Comparison of ENCODE assay signal across 8 cellular contexts in genomic region chr14:91873476-91874265, GRCh38. TPM values are rescaled to one million over a fixed set of nuclear protein-coding genes. Genes with fewer than 3 reads are reported as not detected.
DNase-seq lines count a peak whose midpoint lies in the region; ATAC-seq lines count a peak whose summit lies in the region.

No MANE protein-coding gene starts in this region.

- H3K9me3 Mint-ChIP-seq in CD4-positive, alpha-beta memory T cell = no peaks in the 10 kb centered on the region
- H3K9me3 Mint-ChIP-seq in activated CD8-positive, alpha-beta T cell treated with anti-CD3 and anti-CD28 coated beads, Interleukin-2, amount 10 ng/mL, durations not matched to agents 7 days and 5 days (ENCODE audit: insufficient read depth) = no peaks in the 10 kb centered on the region
- H3K9me3 Mint-ChIP-seq in immature natural killer cell = no peaks in the 10 kb centered on the region

- POLR2A ChIA-PET in CD4-positive, alpha-beta memory T cell (lab: Charles Lee; ENCODE audit: partially characterized antibody) = interaction anchor here (0.9 to 4.9 kb wide), 24 partner anchors 7 to 630 kb away, joined by 3 to 193 read pairs (median 5); partner anchors contain the start of genes PPP4R3A, TC2N and TRIP11
- POLR2A ChIA-PET in activated CD8-positive, alpha-beta T cell treated with anti-CD3 and anti-CD28 coated beads, Interleukin-2, amount 10 ng/mL, durations not matched to agents 7 days and 5 days (lab: Charles Lee) = interaction anchor here (0.9 to 2.2 kb wide), 6 partner anchors 9 to 25 kb away, joined by 3 to 8 read pairs (median 4); no protein-coding TSS in a partner anchor

- peak; percentile 88 to 94 (median 88) for DNase-seq in CD4-positive, alpha-beta memory T cell
- peak; percentile 91 for DNase-seq in activated CD8-positive, alpha-beta T cell treated with anti-CD3 and anti-CD28 coated beads, Interleukin-2, amount 10 ng/mL, durations not matched to agents 7 days and 5 days
- peak; percentile 82 to 86 (median 85) for DNase-seq in immature natural killer cell
- DNase-seq in Ammon's horn (ENCODE audit: low spot score) = no peak
- no peak for DNase-seq in NCI-H748 (lab: John Stamatoyannopoulos, UW; ENCODE audit: unreplicated experiment)
- DNase-seq in NCI-H2171 treated with DMSO at 0.1 percent for 48 hours (lab: John Stamatoyannopoulos, UW) = no peak

- no peaks in the 10 kb centered on the region for H3K36me3 ChIP-seq in CD4-positive, alpha-beta memory T cell (ENCODE audit: insufficient read depth, low read length)

- peak overlapping the region; percentile 80 to 93 (median 88) for H3K4me3 Mint-ChIP-seq in CD4-positive, alpha-beta memory T cell
- peak overlapping the region; percentile 69 for H3K4me3 Mint-ChIP-seq in activated CD8-positive, alpha-beta T cell treated with anti-CD3 and anti-CD28 coated beads, Interleukin-2, amount 10 ng/mL, durations not matched to agents 7 days and 5 days
- H3K4me3 Mint-ChIP-seq in immature natural killer cell = peak overlapping the region; percentile 75 to 82 (median 77)

- peaks cover 0 to 3% of the 10 kb centered on the region in 2 donors for H3K36me3 Mint-ChIP-seq in CD4-positive, alpha-beta memory T cell
- peaks cover 10% of the 10 kb centered on the region for H3K36me3 Mint-ChIP-seq in activated CD8-positive, alpha-beta T cell treated with anti-CD3 and anti-CD28 coated beads, Interleukin-2, amount 10 ng/mL, durations not matched to agents 7 days and 5 days (ENCODE audit: low read depth)
- H3K36me3 Mint-ChIP-seq in immature natural killer cell = peaks cover 0 to 6% (median 3%) of the 10 kb centered on the region in 3 donors

- peak overlapping the region; percentile 93 to 100 (median 97) for H3K27ac Mint-ChIP-seq in CD4-positive, alpha-beta memory T cell
- peak overlapping the region; percentile 95 for H3K27ac Mint-ChIP-seq in activated CD8-positive, alpha-beta T cell treated with anti-CD3 and anti-CD28 coated beads, Interleukin-2, amount 10 ng/mL, durations not matched to agents 7 days and 5 days
- peak overlapping the region; percentile 64 to 91 (median 79) for H3K27ac Mint-ChIP-seq in immature natural killer cell

- ATAC-seq in GM19455 (IDR thresholded peaks at IDR 0.05; ENCODE audit: unreplicated experiment) = peak; percentile 85
- ATAC-seq in HG03520 (IDR thresholded peaks at IDR 0.05; ENCODE audit: unreplicated experiment) = peak; percentile 75
- peak; percentile 82 for ATAC-seq in activated CD8-positive, alpha-beta T cell treated with anti-CD3 and anti-CD28 coated beads, Interleukin-2, amount 10 ng/mL, durations not matched to agents 7 days and 5 days

- no peaks in the 10 kb centered on the region for H3K9me3 ChIP-seq in CD4-positive, alpha-beta memory T cell (ENCODE audit: control insufficient read depth in 1 of 2, low read length in 2 of 2)

- intact Hi-C loops in CD4-positive, alpha-beta memory T cell (cut with micrococcal nuclease) = loop anchor here (1.0 to 10.0 kb wide), 7 partner anchors 8 to 1489 kb away; no protein-coding TSS in a partner anchor

- CTCF ChIA-PET in CD4-positive, alpha-beta memory T cell (lab: Charles Lee; ENCODE audit: partially characterized antibody) = interaction anchor here (0.8 to 7.0 kb wide), 9 partner anchors 10 to 123 kb away, joined by 3 to 46 read pairs (median 4); no protein-coding TSS in a partner anchor
- CTCF ChIA-PET in activated CD8-positive, alpha-beta T cell treated with anti-CD3 and anti-CD28 coated beads, Interleukin-2, amount 10 ng/mL, durations not matched to agents 7 days and 5 days (lab: Charles Lee) = interaction anchor here (1.3 to 2.8 kb wide), 5 partner anchors 9 to 38 kb away, joined by 3 to 18 read pairs (median 5); no protein-coding TSS in a partner anchor

- H3K4me1 ChIP-seq in CD4-positive, alpha-beta memory T cell (ENCODE audit: insufficient read depth, low read length) = peaks cover 91% of the 10 kb centered on the region

- no peaks in the 10 kb centered on the region for H3K27me3 ChIP-seq in CD4-positive, alpha-beta memory T cell (ENCODE audit: insufficient read depth, low read length)

- H3K27me3 Mint-ChIP-seq in CD4-positive, alpha-beta memory T cell = no peaks in the 10 kb centered on the region
- H3K27me3 Mint-ChIP-seq in activated CD8-positive, alpha-beta T cell treated with anti-CD3 and anti-CD28 coated beads, Interleukin-2, amount 10 ng/mL, durations not matched to agents 7 days and 5 days (ENCODE audit: low read depth) = no peaks in the 10 kb centered on the region
- peaks cover 3 to 4% (median 4%) of the 10 kb centered on the region in 3 donors for H3K27me3 Mint-ChIP-seq in immature natural killer cell (ENCODE audit: low read depth in 3 of 3)

- peaks cover 63 to 100% (median 89%) of the 10 kb centered on the region in 4 donors for H3K4me1 Mint-ChIP-seq in CD4-positive, alpha-beta memory T cell
- peaks cover 96% of the 10 kb centered on the region for H3K4me1 Mint-ChIP-seq in activated CD8-positive, alpha-beta T cell treated with anti-CD3 and anti-CD28 coated beads, Interleukin-2, amount 10 ng/mL, durations not matched to agents 7 days and 5 days (ENCODE audit: low read depth)
- H3K4me1 Mint-ChIP-seq in immature natural killer cell = peaks cover 69 to 71% of the 10 kb centered on the region in 2 donors

- H3K4me3 ChIP-seq in CD4-positive, alpha-beta memory T cell (ENCODE audit: low read length in 2 of 2) = peak overlapping the region; percentile 45 to 58

- peak overlapping the region; percentile 79 for H3K27ac ChIP-seq in CD4-positive, alpha-beta memory T cell (ENCODE audit: low read depth, low read length)

RNA-seq across cellular contexts. Expression of gene TC2N, which starts 6.3 kb away (rescaled TPM):
- total RNA-seq in CD4-positive, alpha-beta memory T cell = 100 to 1,000 TPM; 320 to 325 TPM
- polyA plus RNA-seq in CD4-positive, alpha-beta memory T cell = 100 to 1,000 TPM; 234 to 261 TPM
- total RNA-seq in activated CD8-positive, alpha-beta T cell treated with anti-CD3 and anti-CD28 coated beads, Interleukin-2, amount 10 ng/mL, durations not matched to agents 7 days and 5 days = 100 to 1,000 TPM; 119 to 120 TPM
- 100 to 1,000 TPM in 2 of 3 donors, 10 to 100 TPM in 1; 97.4 to 158 (median 112) TPM for polyA plus RNA-seq in immature natural killer cell

Comparison
In these comparisons a context has a peak if more than half of its experiments do, and no peak if none do; other contexts are left out.
1. DNase-seq: peak in CD4-positive, alpha-beta memory T cell (5 of 5), activated CD8-positive, alpha-beta T cell treated with anti-CD3 and anti-CD28 coated beads, Interleukin-2, amount 10 ng/mL, durations not matched to agents 7 days and 5 days (single experiment) and immature natural killer cell (3 of 3); none in Ammon's horn (single experiment), NCI-H748 (single experiment) and NCI-H2171 treated with DMSO at 0.1 percent for 48 hours (single experiment).
2. Peak in every context shown above with its lines, with median percentiles within 50 percentile points of each other: H3K27ac Mint-ChIP-seq, H3K4me3 Mint-ChIP-seq and ATAC-seq.